Comparison of ENCODE assay signal across 21 cellular contexts in genomic region chr10:69268761-69269416, GRCh38. TPM values are rescaled to one million over a fixed set of nuclear protein-coding genes. Genes with fewer than 3 reads are reported as not detected.
"Had no signal": no experiment of that assay in that cellular context is flagged by ENCODE, and none has a peak within 500 bp of the region (broad histone marks: within the 10 kb centered on the region; RNA-seq: fewer than 3 reads in every experiment).

No MANE protein-coding gene starts in this region.

- H3K9me3 ChIP-seq: left lung, testis had no signal

- H3K36me3 Mint-ChIP-seq: activated naive CD8-positive, alpha-beta T cell treated with anti-CD3 and anti-CD28 coated beads, Interleukin-2, amount 10 ng/mL, durations not matched to agents 7 days and 5 days; mesothelial cell of epicardium; type B pancreatic cell had no signal

- H3K4me1 ChIP-seq: left lung, testis had no signal

- H3K36me3 ChIP-seq: left lung, WERI-Rb-1 had no signal

- H3K9me3 Mint-ChIP-seq: activated naive CD8-positive, alpha-beta T cell treated with anti-CD3 and anti-CD28 coated beads, Interleukin-2, amount 10 ng/mL, durations not matched to agents 7 days and 5 days; endodermal cell; naive thymus-derived CD8-positive, alpha-beta T cell; type B pancreatic cell had no signal

- H3K4me3 ChIP-seq: left lung, lung, testis had no signal

- H3K27me3 ChIP-seq: left lung, testis had no signal

- H3K27ac ChIP-seq: left lung, testis, WERI-Rb-1 had no signal

- DNase-seq: activated CD4-positive, alpha-beta T cell treated with anti-CD3 and anti-CD28 coated beads for 1 hour; activated CD4-positive, alpha-beta T cell treated with anti-CD3 and anti-CD28 coated beads, Interleukin-2, amount 50 U/mL, for 1 hour; activated naive CD4-positive, alpha-beta T cell treated with Interleukin-2 at 50 U/mL for 16 hours; activated naive CD8-positive, alpha-beta T cell treated with anti-CD3 and anti-CD28 coated beads, Interleukin-2, amount 10 ng/mL, durations not matched to agents 7 days and 5 days; activated T-cell treated with anti-CD3 and anti-CD28 coated beads, Interleukin-2, amount 50 U/mL, for 1 hour; amygdala; cortex of kidney; endodermal cell; foreskin melanocyte; left lung; naive thymus-derived CD8-positive, alpha-beta T cell; retina; stimulated activated CD4-positive, alpha-beta T cell treated with anti-CD3 and anti-CD28 coated beads, Interleukin-4, amount 100 ng/mL, for 1 hour; stimulated activated naive CD4-positive, alpha-beta T cell; T-helper 2 cell; testis; WERI-Rb-1 had no signal

- H3K27ac Mint-ChIP-seq: activated naive CD8-positive, alpha-beta T cell treated with anti-CD3 and anti-CD28 coated beads, Interleukin-2, amount 10 ng/mL, durations not matched to agents 7 days and 5 days; endodermal cell; mesothelial cell of epicardium; progenitor cell of endocrine pancreas; type B pancreatic cell had no signal

- ATAC-seq: left lung; naive thymus-derived CD8-positive, alpha-beta T cell had no signal

RNA-seq across cellular contexts. Expression of gene HKDC1, which starts 48.8 kb away (rescaled TPM):
- total RNA-seq: mesothelial cell of epicardium had no signal
